In the genomic region with DNA sequence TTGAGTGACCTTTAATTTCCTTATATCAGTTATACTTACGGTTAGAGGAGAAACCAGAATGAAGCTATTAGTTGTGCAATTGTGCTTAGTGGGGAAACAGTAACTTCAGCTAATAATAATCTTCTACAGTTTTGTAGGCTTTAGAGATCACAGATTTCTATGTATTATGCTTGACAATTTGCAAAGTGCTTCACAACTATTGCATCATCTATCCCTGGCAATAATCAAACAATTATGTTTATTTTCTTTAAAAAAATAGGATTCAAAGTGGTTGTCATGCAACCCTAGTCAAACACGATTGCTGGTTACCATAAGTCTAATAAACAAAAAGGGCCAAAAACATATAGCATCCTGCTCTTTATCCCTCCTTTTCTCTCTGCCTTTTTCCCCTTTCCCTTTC, we compare ENCODE assay signal across 34 cellular contexts.
"Had no signal": no experiment of that assay in that cellular context is flagged by ENCODE, and none has a peak within 500 bp of the region (broad histone marks: within the 10 kb centered on the region; RNA-seq: fewer than 3 reads in every experiment).

No MANE protein-coding gene starts in this region.

- DNase-seq: activated B cell treated with CpG ODN at 0.5 μM for 24 hours; activated CD4-positive, alpha-beta memory T cell treated with anti-CD3 and anti-CD28 coated beads for 36 hours; activated CD4-positive, alpha-beta T cell treated with anti-CD3 and anti-CD28 coated beads for 4 hours; activated CD4-positive, alpha-beta T cell treated with anti-CD3 and anti-CD28 coated beads, Interleukin-2, amount 10 ng/mL, durations not matched to agents 24 days and 14 days; activated CD4-positive, alpha-beta T cell treated with anti-CD3 and anti-CD28 coated beads, Interleukin-2, amount 50 U/mL, for 1 hour; activated CD4-positive, alpha-beta T cell treated with anti-CD3 and anti-CD28 coated beads, Interleukin-2, amount 50 U/mL, for 4 hours; activated CD4-positive, CD25-positive, alpha-beta regulatory T cell treated with anti-CD3 and anti-CD28 coated beads, Interleukin-2, amount 50 U/mL, for 72 hours; activated CD8-positive, alpha-beta memory T cell treated with anti-CD3 and anti-CD28 coated beads, Interleukin-2, amount 50 U/mL, for 4 hours; activated CD8-positive, alpha-beta T cell treated with anti-CD3 and anti-CD28 coated beads for 36 hours; activated effector memory CD4-positive, alpha-beta T cell treated with anti-CD3 and anti-CD28 coated beads, Interleukin-2, amount 50 U/mL, for 16 hours; activated gamma-delta T cell treated with Interleukin-2 at 50 U/mL for 16 hours; activated naive CD4-positive, alpha-beta T cell; activated naive CD4-positive, alpha-beta T cell treated with anti-CD3 and anti-CD28 coated beads for 36 hours; activated naive CD4-positive, alpha-beta T cell treated with anti-CD3 and anti-CD28 coated beads, Interleukin-2, amount 50 U/mL, for 16 hours; activated naive CD8-positive, alpha-beta T cell treated with anti-CD3 and anti-CD28 coated beads for 36 hours; activated T-cell treated with anti-CD3 and anti-CD28 coated beads for 4 hours; activated T-cell treated with anti-CD3 and anti-CD28 coated beads, Interleukin-2, amount 50 U/mL, for 1 hour; activated T-cell treated with anti-CD3 and anti-CD28 coated beads, Interleukin-2, amount 50 U/mL, for 4 hours; activated T-cell treated with anti-CD3 and anti-CD28 coated beads, Interleukin-2, amount 50 U/mL, for 72 hours; adrenal gland; amniotic stem cell; aorta; body of pancreas; brain microvascular endothelial cell; central memory CD4-positive, alpha-beta T cell; T-helper 2 cell; T-helper 9 cell had no signal

- H3K9me3 ChIP-seq: adrenal gland, body of pancreas, breast epithelium had no signal

- H3K36me3 ChIP-seq: adrenal gland, brain microvascular endothelial cell, breast epithelium had no signal

- H3K4me1 ChIP-seq: adrenal gland, body of pancreas, breast epithelium had no signal

- H3K27me3 ChIP-seq: adrenal gland, body of pancreas, brain microvascular endothelial cell, breast epithelium had no signal

- FAIRE-seq: astrocyte, colon, TTC549 had no signal

- H3K4me3 ChIP-seq: adrenal gland, body of pancreas, breast epithelium had no signal

- H3K27ac ChIP-seq: adrenal gland, body of pancreas, brain microvascular endothelial cell, breast epithelium, VCaP had no signal

- ATAC-seq: activated CD8-positive, alpha-beta T cell treated with anti-CD3 and anti-CD28 coated beads for 36 hours; activated naive CD4-positive, alpha-beta T cell treated with anti-CD3 and anti-CD28 coated beads, Interleukin-2, amount 50 U/mL, for 72 hours; activated T-cell treated with anti-CD3 and anti-CD28 coated beads, Interleukin-2, amount 50 U/mL, for 4 hours; activated T-cell treated with anti-CD3 and anti-CD28 coated beads, Interleukin-2, amount 50 U/mL, for 72 hours; activated T-helper 17 cell treated with anti-CD3 and anti-CD28 coated beads, Interleukin-2, amount 50 U/mL, for 72 hours; body of pancreas had no signal
